Comparison of ENCODE assay signal across 23 cellular contexts in genomic region chr11:15714641-15715399, GRCh38.
DNase-seq lines count a peak whose midpoint lies in the region; ATAC-seq and TF ChIP-seq lines count a peak whose summit lies in the region.
"Had no signal": no experiment of that assay in that cellular context is flagged by ENCODE, and none has a peak within 500 bp of the region (broad histone marks: within the 10 kb centered on the region; RNA-seq: fewer than 3 reads in every experiment).

No MANE protein-coding gene starts in this region.

- no peak for TF ChIP-seq CTCF in CD8-positive, alpha-beta T cell (IDR thresholded peaks at IDR 0.05)
- TF ChIP-seq CTCF in activated CD8-positive, alpha-beta T cell treated with anti-CD3 and anti-CD28 coated beads for 36 hours (IDR thresholded peaks at IDR 0.05), result no peak

- H3K4me3 ChIP-seq in CD8-positive, alpha-beta T cell (ENCODE audit: low read depth, low read length), result no peak overlapping the region
- H3K4me3 ChIP-seq: MG63, right atrium auricular region, tibial artery had no signal

- H3K9me3 Mint-ChIP-seq in CD8-positive, alpha-beta T cell, result no peaks in the 10 kb centered on the region
- no peaks in the 10 kb centered on the region for H3K9me3 Mint-ChIP-seq in activated CD8-positive, alpha-beta T cell treated with anti-CD3 and anti-CD28 coated beads for 36 hours
- H3K9me3 Mint-ChIP-seq: activated naive CD8-positive, alpha-beta T cell treated with anti-CD3 and anti-CD28 coated beads for 36 hours; stimulated activated memory B cell treated with anti-CD40 and anti-IgM and Interleukin-4, amounts not matched to agents 10 μg/mL and 1 μg/mL and 100 μg/mL, for 72 hours had no signal

- H3K36me3 ChIP-seq in CD8-positive, alpha-beta T cell (ENCODE audit: insufficient read depth, low read length), result no peaks in the 10 kb centered on the region
- H3K36me3 ChIP-seq: MG63, right atrium auricular region, tibial artery had no signal

- H3K4me1 ChIP-seq in CD8-positive, alpha-beta T cell (ENCODE audit: insufficient read depth, low read length), result no peaks in the 10 kb centered on the region

- CTCF ChIA-PET in CD8-positive, alpha-beta T cell (lab: Charles Lee), result no interaction called here
- CTCF ChIA-PET in activated CD8-positive, alpha-beta T cell treated with anti-CD3 and anti-CD28 coated beads for 36 hours (lab: Charles Lee), result no interaction called here

- no peaks in the 10 kb centered on the region for H3K27me3 ChIP-seq in CD8-positive, alpha-beta T cell (ENCODE audit: insufficient read depth, low read length)
- H3K27me3 ChIP-seq: MG63, right atrium auricular region, tibial artery had no signal

- POLR2A ChIA-PET in CD8-positive, alpha-beta T cell (lab: Charles Lee), result no interaction called here
- POLR2A ChIA-PET in activated CD8-positive, alpha-beta T cell treated with anti-CD3 and anti-CD28 coated beads for 36 hours (lab: Charles Lee), result no interaction called here

- DNase-seq in DMS79 (lab: John Stamatoyannopoulos, UW), result peak; percentile 96
- peak; percentile 97 for DNase-seq in NCI-H2029 treated with DMSO at 0.1 percent for 48 hours (lab: John Stamatoyannopoulos, UW)
- DNase-seq in NCI-H748 treated with DMSO at 0.1 percent for 48 hours (lab: John Stamatoyannopoulos, UW), result peak; percentile 99
- DNase-seq in medulla oblongata (ENCODE audit: extremely low spot score), result peak; percentile 19
- DNase-seq in CD8-positive, alpha-beta T cell, result no peak
- no peak for DNase-seq in activated CD8-positive, alpha-beta T cell treated with anti-CD3 and anti-CD28 coated beads for 36 hours
- DNase-seq: activated CD8-positive, alpha-beta memory T cell treated with anti-CD3 and anti-CD28 coated beads for 24 hours; activated naive CD8-positive, alpha-beta T cell treated with anti-CD3 and anti-CD28 coated beads for 36 hours; cortex of kidney; left colon; MG63; NCI-H446 treated with DMSO at 0.1 percent for 48 hours; OCI-M1; stimulated activated CD4-positive, alpha-beta T cell treated with anti-CD3 and anti-CD28 coated beads, Interleukin-15, amount 100 ng/mL, for 24 hours; T-helper 2 cell; tibial artery had no signal

- no peaks in the 10 kb centered on the region for H3K36me3 Mint-ChIP-seq in CD8-positive, alpha-beta T cell
- no peaks in the 10 kb centered on the region for H3K36me3 Mint-ChIP-seq in activated CD8-positive, alpha-beta T cell treated with anti-CD3 and anti-CD28 coated beads for 36 hours (ENCODE audit: low read depth)
- H3K36me3 Mint-ChIP-seq: activated naive CD8-positive, alpha-beta T cell treated with anti-CD3 and anti-CD28 coated beads for 36 hours; brain; stimulated activated memory B cell treated with anti-CD40 and anti-IgM and Interleukin-4, amounts not matched to agents 10 μg/mL and 1 μg/mL and 100 μg/mL, for 72 hours had no signal

- intact Hi-C loops in CD8-positive, alpha-beta T cell (cut with DNase I, micrococcal nuclease), result no loop called here
- intact Hi-C loops in activated CD8-positive, alpha-beta T cell treated with anti-CD3 and anti-CD28 coated beads for 36 hours (cut with micrococcal nuclease), result no loop called here

- no peaks in the 10 kb centered on the region for H3K4me1 Mint-ChIP-seq in CD8-positive, alpha-beta T cell (ENCODE audit: low read depth)
- H3K4me1 Mint-ChIP-seq in activated CD8-positive, alpha-beta T cell treated with anti-CD3 and anti-CD28 coated beads for 36 hours (ENCODE audit: low read depth), result no peaks in the 10 kb centered on the region
- H3K4me1 Mint-ChIP-seq: activated naive CD8-positive, alpha-beta T cell treated with anti-CD3 and anti-CD28 coated beads for 36 hours; stimulated activated memory B cell treated with anti-CD40 and anti-IgM and Interleukin-4, amounts not matched to agents 10 μg/mL and 1 μg/mL and 100 μg/mL, for 72 hours had no signal

- ATAC-seq in HG02981 (IDR thresholded peaks at IDR 0.05; ENCODE audit: unreplicated experiment), result no peak
- ATAC-seq in GM18505 (IDR thresholded peaks at IDR 0.05; ENCODE audit: unreplicated experiment), result no peak
- ATAC-seq in CD8-positive, alpha-beta T cell, result no peak
- no peak for ATAC-seq in activated CD8-positive, alpha-beta T cell treated with anti-CD3 and anti-CD28 coated beads for 36 hours
- ATAC-seq: left colon; stimulated activated memory B cell treated with anti-CD40 and anti-IgM and Interleukin-4, amounts not matched to agents 10 μg/mL and 1 μg/mL and 100 μg/mL, for 72 hours; WTC11 had no signal

- H3K27ac ChIP-seq in CD8-positive, alpha-beta T cell (ENCODE audit: low read depth, low read length), result no peak overlapping the region
- H3K27ac ChIP-seq: C4-2B, right atrium auricular region, tibial artery had no signal

- H3K27ac Mint-ChIP-seq in CD8-positive, alpha-beta T cell, result no peak overlapping the region
- no peak overlapping the region for H3K27ac Mint-ChIP-seq in activated CD8-positive, alpha-beta T cell treated with anti-CD3 and anti-CD28 coated beads for 36 hours
- H3K27ac Mint-ChIP-seq: activated naive CD8-positive, alpha-beta T cell treated with anti-CD3 and anti-CD28 coated beads for 36 hours; brain; stimulated activated memory B cell treated with anti-CD40 and anti-IgM and Interleukin-4, amounts not matched to agents 10 μg/mL and 1 μg/mL and 100 μg/mL, for 72 hours; WTC11 had no signal

- no peaks in the 10 kb centered on the region for H3K9me3 ChIP-seq in CD8-positive, alpha-beta T cell (ENCODE audit: low read length)
- H3K9me3 ChIP-seq: MG63, right atrium auricular region, tibial artery had no signal

- no peak overlapping the region for H3K4me3 Mint-ChIP-seq in CD8-positive, alpha-beta T cell
- no peak overlapping the region for H3K4me3 Mint-ChIP-seq in activated CD8-positive, alpha-beta T cell treated with anti-CD3 and anti-CD28 coated beads for 36 hours
- H3K4me3 Mint-ChIP-seq: activated naive CD8-positive, alpha-beta T cell treated with anti-CD3 and anti-CD28 coated beads for 36 hours; brain; stimulated activated memory B cell treated with anti-CD40 and anti-IgM and Interleukin-4, amounts not matched to agents 10 μg/mL and 1 μg/mL and 100 μg/mL, for 72 hours; WTC11 had no signal

- TF ChIP-seq POLR2A in GM18505 (IDR thresholded peaks at IDR 0.05; ENCODE audit: borderline replicate concordance, extremely low read depth, insufficient read depth, insufficient read length), result no peak

- H3K27me3 Mint-ChIP-seq in CD8-positive, alpha-beta T cell (ENCODE audit: low read depth), result no peaks in the 10 kb centered on the region
- peaks cover 1% of the 10 kb centered on the region for H3K27me3 Mint-ChIP-seq in activated CD8-positive, alpha-beta T cell treated with anti-CD3 and anti-CD28 coated beads for 36 hours
- H3K27me3 Mint-ChIP-seq: stimulated activated memory B cell treated with anti-CD40 and anti-IgM and Interleukin-4, amounts not matched to agents 10 μg/mL and 1 μg/mL and 100 μg/mL, for 72 hours had no signal

Comparison
In these comparisons a context has a peak if more than half of its experiments do, and no peak if none do; other contexts are left out.
1. DNase-seq: peak in DMS79 (single experiment), NCI-H2029 treated with DMSO at 0.1 percent for 48 hours (single experiment), NCI-H748 treated with DMSO at 0.1 percent for 48 hours (single experiment) and medulla oblongata (single experiment); none in CD8-positive, alpha-beta T cell (0 of 7) and activated CD8-positive, alpha-beta T cell treated with anti-CD3 and anti-CD28 coated beads for 36 hours (single experiment).